Comparison of ENCODE assay signal across 18 cellular contexts in genomic region chr5:34550977-34551376, GRCh38.
DNase-seq lines count a peak whose midpoint lies in the region; ATAC-seq, FAIRE-seq and TF ChIP-seq lines count a peak whose summit lies in the region.
"Had no signal": no experiment of that assay in that cellular context is flagged by ENCODE, and none has a peak within 500 bp of the region (broad histone marks: within the 10 kb centered on the region; RNA-seq: fewer than 3 reads in every experiment).

No MANE protein-coding gene starts in this region.

- H3K4me2 ChIP-seq in A549, result peak overlapping the region; percentile 36

- H3K9me3 ChIP-seq in A549 (0 out of 3 replicates have a peak, but pooled peaks cover 5% of the 10 kb centered on the region), uterus (no peaks in the 10 kb centered on the region)

- H3K4me1 ChIP-seq in A549, result peaks cover 18% of the 10 kb centered on the region
- H3K4me1 ChIP-seq in uterus, result no peaks in the 10 kb centered on the region

- no peaks in the 10 kb centered on the region for H3K36me3 Mint-ChIP-seq in activated naive CD8-positive, alpha-beta T cell treated with anti-CD3 and anti-CD28 coated beads for 36 hours
- no peaks in the 10 kb centered on the region for H3K36me3 Mint-ChIP-seq in activated naive CD8-positive, alpha-beta T cell treated with anti-CD3 and anti-CD28 coated beads, Interleukin-2, amount 50 U/mL, for 24 hours (ENCODE audit: low read depth)

- DNase-seq in activated naive CD8-positive, alpha-beta T cell treated with anti-CD3 and anti-CD28 coated beads for 36 hours, result no peak
- DNase-seq in activated naive CD8-positive, alpha-beta T cell treated with anti-CD3 and anti-CD28 coated beads, Interleukin-2, amount 50 U/mL, for 24 hours, result no peak
- DNase-seq in A549 (ENCODE audit: low read depth in 1 of 2, low spot score in 1 of 2) (no peak), NCI-H69 (lab: John Stamatoyannopoulos, UW) (peak; percentile 37), uterus (no peak), coronary artery (ENCODE audit: low spot score) (no peak), mesenteric fat pad (ENCODE audit: low spot score) (no peak)
- DNase-seq: AML-193; CD4-positive, alpha-beta T cell; DMS153 had no signal

- H3K4me3 ChIP-seq in A549, result no peak overlapping the region
- no peak overlapping the region for H3K4me3 ChIP-seq in uterus
- no peak overlapping the region for H3K4me3 ChIP-seq in coronary artery

- no peak for ATAC-seq in activated naive CD8-positive, alpha-beta T cell treated with anti-CD3 and anti-CD28 coated beads, Interleukin-2, amount 50 U/mL, for 24 hours
- ATAC-seq in A549, result no peak
- ATAC-seq: HepG2 had no signal

- H3K27ac ChIP-seq in A549 (no peak overlapping the region), uterus (peak overlapping the region; percentile 59 to 63), coronary artery (no peak overlapping the region)
- H3K27ac ChIP-seq: C4-2B had no signal

- intact Hi-C loops in uterus (cut with DNase I; ENCODE audit: low total_unique reads), result no loop called here

- TF ChIP-seq POLR2A in A549 (IDR thresholded peaks at IDR 0.05; ENCODE audit: low read length) (no peak), uterus (IDR thresholded peaks at IDR 0.05) (no peak)

- no peak for TF ChIP-seq EP300 in A549 (IDR thresholded peaks at IDR 0.05)

- H3K36me3 ChIP-seq in uterus, result no peaks in the 10 kb centered on the region

- H3K4me3 Mint-ChIP-seq in activated naive CD8-positive, alpha-beta T cell treated with anti-CD3 and anti-CD28 coated beads for 36 hours, result peak overlapping the region; percentile 18
- no peak overlapping the region for H3K4me3 Mint-ChIP-seq in activated naive CD8-positive, alpha-beta T cell treated with anti-CD3 and anti-CD28 coated beads, Interleukin-2, amount 50 U/mL, for 24 hours
- H3K4me3 Mint-ChIP-seq: CD4-positive, alpha-beta T cell; H9 had no signal

- FAIRE-seq in A549 (lab: Jason Lieb, UNC), result no peak
- FAIRE-seq: A204.1, G401.6, GM12891, GM19239, H1, HepG2 had no signal

- peaks cover 6% of the 10 kb centered on the region for H3K9me3 Mint-ChIP-seq in activated naive CD8-positive, alpha-beta T cell treated with anti-CD3 and anti-CD28 coated beads for 36 hours
- peaks cover 10% of the 10 kb centered on the region for H3K9me3 Mint-ChIP-seq in activated naive CD8-positive, alpha-beta T cell treated with anti-CD3 and anti-CD28 coated beads, Interleukin-2, amount 50 U/mL, for 24 hours

- no peak for TF ChIP-seq RAD21 in A549 (conservative IDR thresholded peaks at IDR 0.05 in 1 of 2, IDR thresholded peaks at IDR 0.05 in 1 of 2)

- CTCF ChIA-PET in A549 (lab: Yijun Ruan, JAX), result interaction anchor here (1.3 kb wide), 1 partner anchor 347 kb away, joined by 3 read pairs; no protein-coding TSS in a partner anchor

- no peak overlapping the region for H3K27ac Mint-ChIP-seq in activated naive CD8-positive, alpha-beta T cell treated with anti-CD3 and anti-CD28 coated beads for 36 hours
- H3K27ac Mint-ChIP-seq in activated naive CD8-positive, alpha-beta T cell treated with anti-CD3 and anti-CD28 coated beads, Interleukin-2, amount 50 U/mL, for 24 hours, result no peak overlapping the region
- H3K27ac Mint-ChIP-seq: CD4-positive, alpha-beta T cell; H9 had no signal

- peaks cover 14% of the 10 kb centered on the region for H3K27me3 Mint-ChIP-seq in activated naive CD8-positive, alpha-beta T cell treated with anti-CD3 and anti-CD28 coated beads for 36 hours
- peaks cover 6% of the 10 kb centered on the region for H3K27me3 Mint-ChIP-seq in activated naive CD8-positive, alpha-beta T cell treated with anti-CD3 and anti-CD28 coated beads, Interleukin-2, amount 50 U/mL, for 24 hours

- no peak for TF ChIP-seq CTCF in A549 (IDR thresholded peaks at IDR 0.05)
- no peak for TF ChIP-seq CTCF in uterus (IDR thresholded peaks at IDR 0.05)
- no peak for TF ChIP-seq CTCF in coronary artery (IDR thresholded peaks at IDR 0.05)

- no peaks in the 10 kb centered on the region for H3K27me3 ChIP-seq in uterus

- no peaks in the 10 kb centered on the region for H3K4me1 Mint-ChIP-seq in activated naive CD8-positive, alpha-beta T cell treated with anti-CD3 and anti-CD28 coated beads for 36 hours
- no peaks in the 10 kb centered on the region for H3K4me1 Mint-ChIP-seq in activated naive CD8-positive, alpha-beta T cell treated with anti-CD3 and anti-CD28 coated beads, Interleukin-2, amount 50 U/mL, for 24 hours

- POLR2A ChIA-PET in A549 (lab: Yijun Ruan, JAX), result no interaction called here

- WGBS in A549 (ENCODE audit: missing lambda C conversion rate), result 13% methylated on average over 3 of the region's 3 CpGs

TF ChIP-seq in A549, 52 proteins besides CTCF, POLR2A, EP300 and RAD21:
- TF ChIP-seq ZC3H11A (IDR thresholded peaks at IDR 0.05) (no peak), GATA3 (IDR thresholded peaks at IDR 0.05; ENCODE audit: borderline replicate concordance) (no peak), ZSCAN20 (CRISPR knock-in tag; IDR thresholded peaks at IDR 0.05) (no peak)
TF ChIP-seq in A549: peak in this region for 0.

Comparison
In these comparisons a context has a peak if more than half of its experiments do, and no peak if none do; other contexts are left out.
1. H3K27ac ChIP-seq: peak in uterus (2 of 2); none in A549 (0 of 2) and coronary artery (0 of 2).